8 cellular contexts compared by ENCODE assay signal in genomic region chr12:77049767-77050353, GRCh38. TPM values are rescaled to one million over a fixed set of nuclear protein-coding genes. Genes with fewer than 3 reads are reported as not detected.
DNase-seq lines count a peak whose midpoint lies in the region; ATAC-seq and TF ChIP-seq lines count a peak whose summit lies in the region.

No MANE protein-coding gene starts in this region.

- no peaks in the 10 kb centered on the region for H3K9me3 Mint-ChIP-seq in activated naive CD8-positive, alpha-beta T cell treated with anti-CD3 and anti-CD28 coated beads, Interleukin-2, amount 50 U/mL, for 24 hours

- H3K36me3 ChIP-seq in testis (ENCODE audit: low read depth, missing control alignments): no peaks in the 10 kb centered on the region

- DNase-seq in EH (ENCODE audit: low read depth) (peak; percentile 64), NCI-H345 (lab: John Stamatoyannopoulos, UW) (peak; percentile 72), iPS-NIHi7 (ENCODE audit: extremely low spot score) (peak; percentile 41), testis (no peak), ecto neural progenitor cell (ENCODE audit: low spot score) (no peak)
- DNase-seq in activated naive CD8-positive, alpha-beta T cell treated with anti-CD3 and anti-CD28 coated beads, Interleukin-2, amount 50 U/mL, for 24 hours: no peak

- H3K27ac Mint-ChIP-seq in activated naive CD8-positive, alpha-beta T cell treated with anti-CD3 and anti-CD28 coated beads, Interleukin-2, amount 50 U/mL, for 24 hours: no peak overlapping the region

- TF ChIP-seq POLR2A in testis (IDR thresholded peaks at IDR 0.05): no peak

- TF ChIP-seq CTCF in testis (IDR thresholded peaks at IDR 0.05): peak; percentile 36 to 73 (median 59)

- no peaks in the 10 kb centered on the region for H3K9me3 ChIP-seq in testis

- H3K27ac ChIP-seq in testis: no peak overlapping the region

- ATAC-seq in GM19467 (IDR thresholded peaks at IDR 0.05; ENCODE audit: unreplicated experiment): peak; percentile 96
- ATAC-seq in HG03432 (IDR thresholded peaks at IDR 0.05; ENCODE audit: unreplicated experiment): peak; percentile 99
- peak; percentile 63 for ATAC-seq in activated naive CD8-positive, alpha-beta T cell treated with anti-CD3 and anti-CD28 coated beads, Interleukin-2, amount 50 U/mL, for 24 hours

- intact Hi-C loops in testis (cut with DNase I; ENCODE audit: low total_unique reads): no loop called here

- no peaks in the 10 kb centered on the region for H3K27me3 ChIP-seq in testis

- H3K4me3 Mint-ChIP-seq in activated naive CD8-positive, alpha-beta T cell treated with anti-CD3 and anti-CD28 coated beads, Interleukin-2, amount 50 U/mL, for 24 hours: no peak overlapping the region

- H3K4me1 ChIP-seq in testis: no peaks in the 10 kb centered on the region

- peaks cover 10% of the 10 kb centered on the region for H3K36me3 Mint-ChIP-seq in activated naive CD8-positive, alpha-beta T cell treated with anti-CD3 and anti-CD28 coated beads, Interleukin-2, amount 50 U/mL, for 24 hours (ENCODE audit: low read depth)

- no peak overlapping the region for H3K4me3 ChIP-seq in testis

- H3K27me3 Mint-ChIP-seq in activated naive CD8-positive, alpha-beta T cell treated with anti-CD3 and anti-CD28 coated beads, Interleukin-2, amount 50 U/mL, for 24 hours: no peaks in the 10 kb centered on the region

- H3K4me1 Mint-ChIP-seq in activated naive CD8-positive, alpha-beta T cell treated with anti-CD3 and anti-CD28 coated beads, Interleukin-2, amount 50 U/mL, for 24 hours: no peaks in the 10 kb centered on the region

- 42% methylated on average over 4 of the region's 4 CpGs for WGBS in testis, 2 donors

RNA-seq across cellular contexts. Expression of gene E2F7, which starts 15.5 kb away (rescaled TPM):
- 1 to 10 TPM; 1.9 to 4.2 TPM for total RNA-seq in testis
- 3.5 TPM for polyA plus RNA-seq in testis (ENCODE audit: insufficient read depth, low read depth, low replicate concordance)

Comparison
In these comparisons a context has a peak if more than half of its experiments do, and no peak if none do; other contexts are left out.
1. DNase-seq: peak in EH (single experiment), NCI-H345 (single experiment) and iPS-NIHi7 (single experiment); none in activated naive CD8-positive, alpha-beta T cell treated with anti-CD3 and anti-CD28 coated beads, Interleukin-2, amount 50 U/mL, for 24 hours (single experiment), testis (single experiment) and ecto neural progenitor cell (single experiment).
2. Peak in every context shown above with its lines, with median percentiles within 50 percentile points of each other: ATAC-seq.